In the genomic region with DNA sequence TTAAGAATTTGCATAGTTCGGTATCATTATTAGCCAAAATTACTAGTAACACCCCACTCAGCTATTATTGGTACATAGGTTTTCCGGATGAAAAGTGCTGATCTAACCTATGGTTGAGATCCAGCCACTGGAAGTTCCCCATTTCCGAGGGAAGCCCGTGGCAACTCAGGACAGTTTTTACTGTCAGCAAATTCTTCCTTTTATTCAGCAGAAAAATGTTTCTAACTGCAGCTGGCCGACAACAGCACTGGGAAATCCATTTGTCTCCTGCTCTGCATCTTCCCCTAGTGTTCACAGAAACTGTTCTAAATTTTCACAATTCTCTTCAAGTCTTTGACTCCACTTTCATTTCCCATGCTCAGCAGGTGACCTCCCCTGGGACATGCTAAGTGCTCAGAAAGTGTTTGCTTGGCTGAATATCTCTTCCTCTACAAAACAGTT, we compare ENCODE assay signal across 9 cellular contexts. TPM values are rescaled to one million over a fixed set of nuclear protein-coding genes. Genes with fewer than 3 reads are reported as not detected.
A peak's percentile ranks its signal among the peaks of the same experiment; 100 is the strongest.
DNase-seq lines count a peak whose midpoint lies in the region; ATAC-seq, FAIRE-seq and TF ChIP-seq lines count a peak whose summit lies in the region.
"Had no signal": no experiment of that assay in that cellular context is flagged by ENCODE, and none has a peak within 500 bp of the region (broad histone marks: within the 10 kb centered on the region; RNA-seq: fewer than 3 reads in every experiment).

No MANE protein-coding gene starts in this region.

- CTCF ChIA-PET in HepG2 (lab: Yijun Ruan, JAX; ENCODE audit: low intra/inter-chr PET ratio, low total read pairs): no interaction called here
- CTCF ChIA-PET in CD8-positive, alpha-beta T cell (lab: Charles Lee): interaction anchor here (0.6 to 1.9 kb wide), 3 partner anchors 9 to 52 kb away, joined by 3 to 5 read pairs (median 4); no protein-coding TSS in a partner anchor

- intact Hi-C loops in HepG2 (cut with micrococcal nuclease; ENCODE audit: unreplicated experiment): no loop called here
- intact Hi-C loops in CD8-positive, alpha-beta T cell (cut with DNase I, micrococcal nuclease): no loop called here

- no peaks in the 10 kb centered on the region for H3K9me3 Mint-ChIP-seq in effector memory CD8-positive, alpha-beta T cell
- H3K9me3 Mint-ChIP-seq in CD8-positive, alpha-beta T cell: no peaks in the 10 kb centered on the region
- H3K9me3 Mint-ChIP-seq: central memory CD8-positive, alpha-beta T cell had no signal

- no peak overlapping the region for H3K9ac ChIP-seq in HepG2 (ENCODE audit: insufficient read depth, low read depth, low read length)

- POLR2A ChIA-PET in HepG2 (lab: Yijun Ruan, JAX): interaction anchor here (0.7 kb wide), 1 partner anchor 9 kb away, joined by 3 read pairs; no protein-coding TSS in a partner anchor
- POLR2A ChIA-PET in CD8-positive, alpha-beta T cell (lab: Charles Lee): no interaction called here

- H3K27ac Mint-ChIP-seq in effector memory CD8-positive, alpha-beta T cell: peak overlapping the region in 1 of 2 donors; percentile 4
- H3K27ac Mint-ChIP-seq in CD8-positive, alpha-beta T cell: no peak overlapping the region

- TF ChIP-seq EP300 in HepG2 (IDR thresholded peaks at IDR 0.05; ENCODE audit: low read depth in 2 of 2, low read length in 2 of 2): no peak
- TF ChIP-seq EP300 in HepG2 (CRISPR knock-in tag; IDR thresholded peaks at IDR 0.05; ENCODE audit: borderline replicate concordance): no peak

- H3K36me3 ChIP-seq in HepG2 (replicated peaks in 1 of 2; ENCODE audit: control insufficient read depth in 1 of 2, insufficient read depth in 2 of 2, low read length in 2 of 2): no peaks in the 10 kb centered on the region
- no peaks in the 10 kb centered on the region for H3K36me3 ChIP-seq in CD8-positive, alpha-beta T cell (ENCODE audit: insufficient read depth, low read length)

- H3K79me2 ChIP-seq in HepG2 (ENCODE audit: insufficient read depth, low read length): no peaks in the 10 kb centered on the region

- no peak for DNase-seq in HepG2 (ENCODE audit: low spot score)
- DNase-seq in effector memory CD8-positive, alpha-beta T cell: no peak
- no peak for DNase-seq in CD8-positive, alpha-beta T cell
- DNase-seq in activated CD8-positive, alpha-beta memory T cell treated with anti-CD3 and anti-CD28 coated beads for 24 hours: no peak
- DNase-seq in NCI-H2081 (lab: John Stamatoyannopoulos, UW): no peak

- H2AFZ ChIP-seq in HepG2 (ENCODE audit: low read length): peak overlapping the region; percentile 1

- TF ChIP-seq CTCF in HepG2 (CRISPR knock-in tag; IDR thresholded peaks at IDR 0.05): no peak
- no peak for TF ChIP-seq CTCF in CD8-positive, alpha-beta T cell (IDR thresholded peaks at IDR 0.05)

- 97% methylated on average over 5 of the region's 5 CpGs for WGBS in HepG2 (ENCODE audit: low lambda C conversion rate)

- FAIRE-seq in HepG2 (lab: Jason Lieb, UNC): no peak

- H3K9me3 ChIP-seq in HepG2 (ENCODE audit: low read length): no peaks in the 10 kb centered on the region
- H3K9me3 ChIP-seq in CD8-positive, alpha-beta T cell (ENCODE audit: low read length): no peaks in the 10 kb centered on the region

- no peaks in the 10 kb centered on the region for H3K27me3 ChIP-seq in HepG2 (ENCODE audit: control insufficient read depth in 1 of 2, insufficient read depth in 2 of 2, low read length in 2 of 2)
- H3K27me3 ChIP-seq in CD8-positive, alpha-beta T cell (ENCODE audit: insufficient read depth, low read length): no peaks in the 10 kb centered on the region

- no peaks in the 10 kb centered on the region for H3K36me3 Mint-ChIP-seq in effector memory CD8-positive, alpha-beta T cell (ENCODE audit: insufficient read depth)
- H3K36me3 Mint-ChIP-seq in CD8-positive, alpha-beta T cell: no peaks in the 10 kb centered on the region

- in situ Hi-C loops in HepG2 (cut with HindIII; ENCODE audit: extremely low pct_ligation_motif_present, low pct_unique_long_range_greater_than_20kb): no loop called here

- H3K27ac ChIP-seq in HepG2 (ENCODE audit: extremely low read length, insufficient read depth, low read length): no peak overlapping the region
- H3K27ac ChIP-seq in CD8-positive, alpha-beta T cell (ENCODE audit: low read depth, low read length): no peak overlapping the region

- BruUV-seq in HepG2 (replicated peaks; lab: Mats Ljungman, UMichigan): no TSS peak

- H3K4me2 ChIP-seq in HepG2 (ENCODE audit: low read depth, low read length): no peak overlapping the region

- H3K4me3 ChIP-seq in HepG2 (replicated peaks in 1 of 3; ENCODE audit: insufficient read depth in 1 of 3, low read depth in 2 of 3, low read length in 3 of 3): no peak overlapping the region
- no peak overlapping the region for H3K4me3 ChIP-seq in CD8-positive, alpha-beta T cell (ENCODE audit: low read depth, low read length)

- TF ChIP-seq RAD21 in HepG2 (CRISPR knock-in tag; IDR thresholded peaks at IDR 0.05): no peak

- no peak for TF ChIP-seq POLR2A in HepG2 (IDR thresholded peaks at IDR 0.05; ENCODE audit: insufficient read depth in 1 of 2, low read depth in 2 of 2, low read length in 2 of 2)

- H3K27me3 Mint-ChIP-seq in effector memory CD8-positive, alpha-beta T cell: peaks cover 12 to 44% of the 10 kb centered on the region in 2 donors
- no peaks in the 10 kb centered on the region for H3K27me3 Mint-ChIP-seq in CD8-positive, alpha-beta T cell (ENCODE audit: low read depth)

- no peak overlapping the region for H3K4me3 Mint-ChIP-seq in effector memory CD8-positive, alpha-beta T cell
- H3K4me3 Mint-ChIP-seq in CD8-positive, alpha-beta T cell: no peak overlapping the region
- H3K4me3 Mint-ChIP-seq: central memory CD8-positive, alpha-beta T cell had no signal

- H3K4me1 ChIP-seq in HepG2 (ENCODE audit: insufficient read depth, low read length): peaks cover 80% of the 10 kb centered on the region
- H3K4me1 ChIP-seq in CD8-positive, alpha-beta T cell (ENCODE audit: insufficient read depth, low read length): peaks cover 5% of the 10 kb centered on the region

- no peaks in the 10 kb centered on the region for H4K20me1 ChIP-seq in HepG2 (ENCODE audit: insufficient read depth, low read length)

- H3K4me1 Mint-ChIP-seq in effector memory CD8-positive, alpha-beta T cell (ENCODE audit: low read depth in 2 of 2): peaks cover 0 to 3% of the 10 kb centered on the region in 2 donors
- peaks cover 6% of the 10 kb centered on the region for H3K4me1 Mint-ChIP-seq in CD8-positive, alpha-beta T cell (ENCODE audit: low read depth)
- H3K4me1 Mint-ChIP-seq: central memory CD8-positive, alpha-beta T cell had no signal

- ATAC-seq in GM18520 (IDR thresholded peaks at IDR 0.05; ENCODE audit: unreplicated experiment) (peak; percentile 61), GM21717 (IDR thresholded peaks at IDR 0.05; ENCODE audit: unreplicated experiment) (peak; percentile 81), HG03521 (IDR thresholded peaks at IDR 0.05; ENCODE audit: unreplicated experiment) (peak; percentile 51), HepG2 (no peak)
- no peak for ATAC-seq in effector memory CD8-positive, alpha-beta T cell (replicated peaks)
- no peak for ATAC-seq in CD8-positive, alpha-beta T cell

TF ChIP-seq in HepG2, 621 proteins besides CTCF, POLR2A, EP300 and RAD21:
- TF ChIP-seq, protein P1, sequence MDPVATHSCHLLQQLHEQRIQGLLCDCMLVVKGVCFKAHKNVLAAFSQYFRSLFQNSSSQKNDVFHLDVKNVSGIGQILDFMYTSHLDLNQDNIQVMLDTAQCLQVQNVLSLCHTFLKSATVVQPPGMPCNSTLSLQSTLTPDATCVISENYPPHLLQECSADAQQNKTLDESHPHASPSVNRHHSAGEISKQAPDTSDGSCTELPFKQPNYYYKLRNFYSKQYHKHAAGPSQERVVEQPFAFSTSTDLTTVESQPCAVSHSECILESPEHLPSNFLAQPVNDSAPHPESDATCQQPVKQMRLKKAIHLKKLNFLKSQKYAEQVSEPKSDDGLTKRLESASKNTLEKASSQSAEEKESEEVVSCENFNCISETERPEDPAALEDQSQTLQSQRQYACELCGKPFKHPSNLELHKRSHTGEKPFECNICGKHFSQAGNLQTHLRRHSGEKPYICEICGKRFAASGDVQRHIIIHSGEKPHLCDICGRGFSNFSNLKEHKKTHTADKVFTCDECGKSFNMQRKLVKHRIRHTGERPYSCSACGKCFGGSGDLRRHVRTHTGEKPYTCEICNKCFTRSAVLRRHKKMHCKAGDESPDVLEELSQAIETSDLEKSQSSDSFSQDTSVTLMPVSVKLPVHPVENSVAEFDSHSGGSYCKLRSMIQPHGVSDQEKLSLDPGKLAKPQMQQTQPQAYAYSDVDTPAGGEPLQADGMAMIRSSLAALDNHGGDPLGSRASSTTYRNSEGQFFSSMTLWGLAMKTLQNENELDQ (CRISPR knock-in tag; IDR thresholded peaks at IDR 0.05; ENCODE audit: borderline replicate concordance): no peak
- TF ChIP-seq MAFF (IDR thresholded peaks at IDR 0.05; ENCODE audit: low read depth, low read length) (peak; percentile 46; the same call in 1 of the 2 replicates), MAFK (conservative IDR thresholded peaks at IDR 0.05 in 1 of 2, IDR thresholded peaks at IDR 0.05 in 1 of 2; ENCODE audit: low read length in 2 of 2) (peak; percentile 13 to 36; a peak in 1 of 4 replicates)

RNA-seq across cellular contexts. Expression of a gene that starts 15.6 kb away (rescaled TPM):
- total RNA-seq in HepG2 (2016; rRNA removed; fragmentation: Illumina TruSeq; extraction: Trizol): 121 and 137 TPM in 2 replicates
- 99.7 and 114 TPM in 2 replicates for total RNA-seq in HepG2 (2016; cell fraction: cytosol; rRNA removed; fragmentation: Illumina TruSeq; extraction: Trizol; ENCODE audit: low read depth)
- 116 and 133 TPM in 2 replicates for total RNA-seq in HepG2 (2016; cell fraction: insoluble cytoplasmic fraction; rRNA removed; fragmentation: Illumina TruSeq; extraction: Trizol)
- total RNA-seq in HepG2 (2016; cell fraction: membrane; rRNA removed; fragmentation: Illumina TruSeq; extraction: Trizol): 235 and 252 TPM in 2 replicates
- total RNA-seq in HepG2 (2016; cell fraction: nucleus; rRNA removed; fragmentation: Illumina TruSeq; extraction: Trizol): 88.1 and 105 TPM in 2 replicates
- polyA plus RNA-seq in HepG2 (2011; rRNA removed): 183 and 225 TPM in 2 replicates
- polyA plus RNA-seq in HepG2 (2011; cell fraction: cytosol; rRNA removed): 146 and 162 TPM in 2 replicates
- polyA plus RNA-seq in HepG2 (2011; cell fraction: nucleus; rRNA removed): 117 and 147 TPM in 2 replicates
- 189 and 194 TPM in 2 replicates for polyA plus RNA-seq in HepG2 (2012)
- polyA plus RNA-seq in HepG2 (2016; cell fraction: cytosol; fragmentation: Illumina TruSeq; extraction: Trizol; ENCODE audit: low read depth): 146 and 160 TPM in 2 replicates
- 156 and 164 TPM in 2 replicates for polyA plus RNA-seq in HepG2 (2016; cell fraction: insoluble cytoplasmic fraction; fragmentation: Illumina TruSeq; extraction: Trizol; ENCODE audit: low read depth)
- 231 and 245 TPM in 2 replicates for polyA plus RNA-seq in HepG2 (2016; cell fraction: membrane; fragmentation: Illumina TruSeq; extraction: Trizol; ENCODE audit: low read depth)
- polyA plus RNA-seq in HepG2 (2016; cell fraction: nucleus; fragmentation: Illumina TruSeq; extraction: Trizol; ENCODE audit: insufficient read depth, low read depth): 151 and 156 TPM in 2 replicates
- polyA minus RNA-seq in HepG2 (2011; rRNA and poly(A)+ RNA removed; ENCODE audit: low replicate concordance): 4.3 and 244 TPM in 2 replicates
- 111 and 112 TPM in 2 replicates for polyA minus RNA-seq in HepG2 (2011; cell fraction: cytosol; rRNA and poly(A)+ RNA removed)
- polyA minus RNA-seq in HepG2 (2011; cell fraction: nucleus; rRNA and poly(A)+ RNA removed): 154 and 170 TPM in 2 replicates
- 10 to 100 TPM; 28.2 to 32.8 TPM for total RNA-seq in CD8-positive, alpha-beta T cell

Comparison
In these comparisons a context has a peak if more than half of its experiments do, and no peak if none do; other contexts are left out.
1. ATAC-seq: peak in GM18520 (single experiment), GM21717 (single experiment) and HG03521 (single experiment); none in HepG2 (single experiment), effector memory CD8-positive, alpha-beta T cell (single experiment) and CD8-positive, alpha-beta T cell (single experiment).